In the genomic region with DNA sequence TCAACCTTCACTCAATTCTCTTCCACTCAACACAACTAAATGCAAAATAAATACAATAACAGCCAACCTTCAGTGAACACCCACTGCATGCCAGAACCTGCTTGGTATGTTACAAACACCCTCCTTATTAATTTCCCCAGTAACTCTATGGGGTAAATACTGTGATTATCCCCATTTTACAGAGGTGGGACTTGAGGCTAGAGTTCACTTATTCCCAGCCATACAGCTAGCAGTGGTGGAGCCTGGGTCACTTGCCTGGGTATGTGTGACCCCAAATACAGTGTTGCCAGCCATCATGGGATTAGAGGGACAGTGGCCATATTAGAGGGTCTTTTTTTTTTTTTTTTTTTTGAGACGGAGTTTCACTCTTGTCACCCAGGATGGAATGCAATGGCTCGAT, we compare ENCODE assay signal across 1 cellular context.
TF ChIP-seq lines count a peak whose summit lies in the region.

No MANE protein-coding gene starts in this region.

TF ChIP-seq in HCT116, 20 proteins besides CTCF, POLR2A, EP300 and RAD21 (continued from another document):
- TF ChIP-seq SRF (IDR thresholded peaks at IDR 0.05; ENCODE audit: low read depth) (no peak), YY1 (IDR thresholded peaks at IDR 0.05; ENCODE audit: extremely low read depth, insufficient replicate concordance, low read depth, low read length) (no peak), JUND (IDR thresholded peaks at IDR 0.05) (no peak), CBX3 (IDR thresholded peaks at IDR 0.05; ENCODE audit: low read depth) (no peak), EZH2 (IDR thresholded peaks at IDR 0.05) (no peak)
- TF ChIP-seq, protein P1, sequence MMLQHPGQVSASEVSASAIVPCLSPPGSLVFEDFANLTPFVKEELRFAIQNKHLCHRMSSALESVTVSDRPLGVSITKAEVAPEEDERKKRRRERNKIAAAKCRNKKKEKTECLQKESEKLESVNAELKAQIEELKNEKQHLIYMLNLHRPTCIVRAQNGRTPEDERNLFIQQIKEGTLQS (IDR thresholded peaks at IDR 0.05): no peak
TF ChIP-seq in HCT116: peak in this region for 0.
